In the genomic region with DNA sequence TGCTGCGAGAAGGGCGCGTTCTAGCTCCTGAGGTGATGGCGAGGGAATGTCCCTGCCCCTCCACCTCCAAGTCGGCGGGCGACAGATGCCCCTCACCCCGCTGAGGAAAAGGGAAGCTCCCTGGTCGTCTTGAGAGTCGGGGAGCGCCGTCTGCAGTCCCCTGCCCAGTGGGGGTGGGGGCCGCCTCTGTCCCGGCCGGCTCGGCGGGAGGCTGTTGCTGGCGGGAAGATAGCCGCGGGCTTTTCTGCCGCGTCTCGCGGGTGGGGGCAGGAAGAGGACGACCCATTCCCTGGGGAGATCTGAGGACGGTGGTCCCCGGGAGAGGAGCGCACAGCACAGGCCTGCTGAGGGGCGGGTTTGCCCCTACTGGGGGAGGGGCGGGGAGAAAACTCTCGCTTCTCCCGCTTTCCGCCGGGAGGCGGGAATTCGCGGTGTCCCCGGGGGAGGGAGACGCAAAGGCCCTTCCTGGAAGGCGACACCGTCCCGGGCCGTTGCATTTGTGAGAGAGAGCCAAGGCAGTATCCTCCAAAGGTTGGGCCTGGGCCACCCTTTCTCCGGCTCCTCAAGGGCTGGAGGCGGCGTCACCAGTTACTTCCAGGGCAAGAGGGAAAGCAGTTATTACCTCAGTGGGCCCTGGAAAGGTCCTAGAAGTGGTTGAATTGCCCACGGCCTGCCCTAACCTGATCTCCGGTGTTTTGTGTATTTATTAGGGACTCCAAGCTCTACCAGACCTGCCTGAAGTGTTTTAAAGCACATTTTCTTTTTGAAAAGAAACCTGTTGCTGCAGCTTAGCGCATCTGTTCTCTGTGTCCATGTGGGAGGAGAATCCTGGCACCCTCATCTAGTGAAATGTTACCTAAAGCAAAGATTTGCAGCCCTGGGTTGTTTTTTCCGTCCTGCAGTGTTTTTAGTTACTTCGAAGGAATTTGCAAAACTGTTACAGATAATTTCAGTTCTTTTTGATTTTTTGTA, we compare ENCODE assay signal across 8 cellular contexts. TPM values are rescaled to one million over a fixed set of nuclear protein-coding genes. Genes with fewer than 3 reads are reported as not detected.
DNase-seq lines count a peak whose midpoint lies in the region; ATAC-seq and TF ChIP-seq lines count a peak whose summit lies in the region.

No MANE protein-coding gene starts in this region.

- H3K79me1 ChIP-seq in H9 (ENCODE audit: insufficient read depth, low read depth, low read length, poor library complexity, severe bottlenecking), result peaks cover 2% of the 10 kb centered on the region

- H2AFZ ChIP-seq in H9 (ENCODE audit: low read length), result no peak overlapping the region

- no peak overlapping the region for H4K5ac ChIP-seq in H9 (ENCODE audit: insufficient read length, low read depth, low read length)

- H3K9me3 Mint-ChIP-seq in H9, result peaks cover 0 to 2% of the 10 kb centered on the region in 2 experiments; a peak in 1 of 5 replicates

- H3K18ac ChIP-seq in H9 (ENCODE audit: insufficient read length, low read depth, low read length), result peak overlapping the region; percentile 90

- no peaks in the 10 kb centered on the region for H3K36me3 ChIP-seq in cardiac muscle cell

- peak overlapping the region; percentile 90 to 98 (median 94) for H3K27ac Mint-ChIP-seq in H9

- H3K23ac ChIP-seq in H9 (ENCODE audit: insufficient read length, low read depth, low read length), result no peak overlapping the region

- peak overlapping the region; percentile 86 for H3K14ac ChIP-seq in H9 (ENCODE audit: insufficient read depth, low read length)

- H4K8ac ChIP-seq in H9 (replicated peaks; ENCODE audit: insufficient read length, low read depth, low read length), result no peak overlapping the region

- peaks cover 24 to 33% (median 32%) of the 10 kb centered on the region in 3 experiments; a peak in 6 of 7 replicates for H3K36me3 Mint-ChIP-seq in H9 (ENCODE audit: insufficient read depth in 1 of 3, low read depth in 3 of 3)

- WGBS in H9 (ENCODE audit: extremely low coverage, insufficient read length, low lambda C conversion rate), result no CpG with 5 or more reads among the region's 51 CpGs
- WGBS in adipose tissue, 3 donors, result 1% methylated on average over 48 to 51 of the region's 51 CpGs

- DNase-seq in DMS79 treated with DMSO at 0.1 percent for 48 hours (lab: John Stamatoyannopoulos, UW) (peak; percentile 88), H9 (peak; percentile 82), LNCaP clone FGC (ENCODE audit: low read depth) (peak; percentile 62), SHP77 (lab: John Stamatoyannopoulos, UW) (peak; percentile 40 to 71), cardiac muscle cell (ENCODE audit: low read depth in 1 of 2, low spot score in 1 of 2) (peak; percentile 52 to 70), occipital lobe (lab: John Stamatoyannopoulos, UW) (peak; percentile 24)

- H3K4me1 ChIP-seq in H9 (ENCODE audit: insufficient read depth, low read length), result 0 out of 2 replicates have a peak, but pooled peaks cover 2% of the 10 kb centered on the region
- peaks cover 26% of the 10 kb centered on the region for H3K4me1 ChIP-seq in cardiac muscle cell (ENCODE audit: low read depth)

- H3K27ac ChIP-seq in H9 (ENCODE audit: insufficient read length, low read depth, low read length) (peak overlapping the region; percentile 48), adipose tissue (ENCODE audit: low read depth, low read length) (peak overlapping the region; percentile 82), cardiac muscle cell (peak overlapping the region; percentile 89)

- H4K20me1 ChIP-seq in H9 (ENCODE audit: control insufficient read depth, insufficient read depth, insufficient read length), result no peaks in the 10 kb centered on the region

- H3K27me3 ChIP-seq in H9 (ENCODE audit: insufficient read depth, low read length) (no peaks in the 10 kb centered on the region), cardiac muscle cell (no peaks in the 10 kb centered on the region)

- no peak for ATAC-seq in GM18520 (IDR thresholded peaks at IDR 0.05; ENCODE audit: unreplicated experiment)

- no peaks in the 10 kb centered on the region for H3K27me3 Mint-ChIP-seq in H9 (ENCODE audit: low read depth)

- H3K9me3 ChIP-seq in H9 (ENCODE audit: control insufficient read depth, low read depth, low read length) (no peaks in the 10 kb centered on the region), cardiac muscle cell (ENCODE audit: low read depth) (no peaks in the 10 kb centered on the region)

- no peak for TF ChIP-seq CTCF in H9 (conservative IDR thresholded peaks at IDR 0.05)
- TF ChIP-seq CTCF in LNCaP clone FGC (IDR thresholded peaks at IDR 0.05; ENCODE audit: control insufficient read depth, extremely low read depth, insufficient read depth), result no peak
- TF ChIP-seq CTCF in cardiac muscle cell (IDR thresholded peaks at IDR 0.05; ENCODE audit: low read depth, low read length), result no peak

- H3K4ac ChIP-seq in H9 (ENCODE audit: low read depth, low read length), result no peak overlapping the region

- no peak overlapping the region for H2BK5ac ChIP-seq in H9 (ENCODE audit: insufficient read length, low read length)

- peak overlapping the region; percentile 87 for H3K9ac ChIP-seq in H9 (ENCODE audit: extremely low read depth, insufficient read length, low read length)

- H3K56ac ChIP-seq in H9 (ENCODE audit: insufficient read length, low read depth, low read length), result no peak overlapping the region

- peaks cover 27 to 43% of the 10 kb centered on the region in 2 experiments for H3K4me1 Mint-ChIP-seq in H9

- H2AK5ac ChIP-seq in H9 (ENCODE audit: insufficient read length, low read length), result no peak overlapping the region

- H3K4me2 ChIP-seq in H9 (ENCODE audit: insufficient read depth, insufficient read length, low read length), result peak overlapping the region; percentile 64

- H3K4me3 ChIP-seq in LNCaP clone FGC (ENCODE audit: low read depth, low read length) (peak overlapping the region; percentile 98), cardiac muscle cell (peak overlapping the region; percentile 80)

- no peak overlapping the region for H2BK12ac ChIP-seq in H9 (ENCODE audit: insufficient read length, low read depth, low read length)

- H3T11ph ChIP-seq in H9 (ENCODE audit: low read length), result no peak overlapping the region

- H3K79me2 ChIP-seq in H9 (ENCODE audit: insufficient read depth, low read length), result peaks cover 38% of the 10 kb centered on the region; the same call in 1 of the 2 replicates

- no peak overlapping the region for H2BK120ac ChIP-seq in H9 (ENCODE audit: low read depth, low read length, poor library complexity, severe bottlenecking)

- no peak overlapping the region for H4K91ac ChIP-seq in H9 (ENCODE audit: insufficient read length, low read depth, low read length)

- H2BK20ac ChIP-seq in H9 (ENCODE audit: low read depth, low read length, poor library complexity, severe bottlenecking), result no peak overlapping the region

- no peak overlapping the region for H2BK15ac ChIP-seq in H9 (ENCODE audit: low read depth, low read length)

- H3K4me3 Mint-ChIP-seq in H9, result peak overlapping the region; percentile 87 to 94

- peaks cover 8% of the 10 kb centered on the region for H3K23me2 ChIP-seq in H9 (ENCODE audit: insufficient read length, low read depth, low read length, poor library complexity, severe bottlenecking)

RNA-seq across cellular contexts. Expression of gene S100PBP, which starts 0.6 kb away (rescaled TPM):
- total RNA-seq in H9 (2021), result 50.1 and 51.4 TPM in 2 replicates
- 10 to 100 TPM in 1 of 3 donors, 1 to 10 TPM in 2; 2.9 to 11.7 (median 8.7) TPM for polyA plus RNA-seq in adipose tissue
- total RNA-seq in cardiac muscle cell, result 23.0 and 40.5 TPM in 2 replicates
- 30.5 and 37.4 TPM in 2 replicates for polyA plus RNA-seq in cardiac muscle cell
- total RNA-seq in occipital lobe, result 42.7 TPM

RNA-seq across cellular contexts. Expression of gene YARS1, which starts 0.9 kb away (rescaled TPM):
- total RNA-seq in H9 (2021) (185 and 194 TPM in 2 replicates), cardiac muscle cell (77.9 and 80.3 TPM in 2 replicates), occipital lobe (43.4 TPM)
- polyA plus RNA-seq in adipose tissue (10 to 100 TPM; 22.5 to 63.1 (median 35.5) TPM), cardiac muscle cell (125 and 167 TPM in 2 replicates)

RNA-seq across cellular contexts. Expression of gene FNDC5, which starts 52.6 kb away (rescaled TPM):
- total RNA-seq in H9 (2021) (4.5 and 5.9 TPM in 2 replicates), cardiac muscle cell (34.2 and 40.7 TPM in 2 replicates), occipital lobe (17.0 TPM)
- polyA plus RNA-seq in adipose tissue (1 to 10 TPM in 1 of 3 donors, under 1 TPM in 2; 0.59 to 4.2 (median 0.77) TPM), cardiac muscle cell (18.0 and 37.4 TPM in 2 replicates)

Comparison
In these comparisons a context has a peak if more than half of its experiments do, and no peak if none do; other contexts are left out.
1. DNase-seq: peak in every context shown above with its lines; median percentile 88 in DMS79 treated with DMSO at 0.1 percent for 48 hours; 82 in H9; 62 in LNCaP clone FGC; 61 in cardiac muscle cell; 56 in SHP77; 24 in occipital lobe.